Comparison of ENCODE assay signal across 10 cellular contexts in the genomic region with DNA sequence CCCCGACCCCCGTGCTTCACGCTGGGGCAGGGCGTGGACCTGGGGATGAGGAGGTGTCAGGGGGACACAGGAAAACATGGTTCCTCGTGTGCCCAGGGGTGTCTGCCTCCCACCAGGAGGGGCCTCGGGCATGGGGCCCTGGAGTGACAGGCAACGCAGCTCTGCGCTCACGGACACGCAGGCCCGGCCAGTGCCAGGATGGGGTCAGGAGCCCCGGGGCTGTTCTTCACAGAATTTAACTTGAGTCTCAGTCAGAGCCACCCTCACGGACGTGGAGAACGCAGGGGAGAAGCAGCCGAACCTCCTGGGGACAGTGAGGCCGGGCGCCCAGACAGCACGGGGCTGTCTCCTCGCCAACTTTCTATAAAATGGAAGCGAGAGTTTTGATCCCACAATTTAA. TPM values are rescaled to one million over a fixed set of nuclear protein-coding genes. Genes with fewer than 3 reads are reported as not detected.
"Had no signal": no experiment of that assay in that cellular context is flagged by ENCODE, and none has a peak within 500 bp of the region (broad histone marks: within the 10 kb centered on the region; RNA-seq: fewer than 3 reads in every experiment).

No MANE protein-coding gene starts in this region.

- H3K4me3 ChIP-seq: GM23338, HAP-1 had no signal

- H2AFZ ChIP-seq: GM23338 had no signal

- ATAC-seq: GM23338, HCT116, HepG2 had no signal

- H3K4me2 ChIP-seq: GM23338 had no signal

- H3K27ac ChIP-seq: HL-60 had no signal

- H3K36me3 ChIP-seq: HAP-1 had no signal

- DNase-seq: HFFc6, KBM-7 had no signal

- H3K4me1 ChIP-seq: HAP-1 had no signal

- H3K9me3 ChIP-seq: HAP-1 had no signal

RNA-seq across cellular contexts. Expression of gene PERCC1, which starts 33.1 kb away (rescaled TPM):
- total RNA-seq: GM23338, H1, HFFc6, HT1080 had no signal
- polyA plus RNA-seq: GM23338, H1, HepG2, IgD-negative memory B cell had no signal
